In the genomic region with DNA sequence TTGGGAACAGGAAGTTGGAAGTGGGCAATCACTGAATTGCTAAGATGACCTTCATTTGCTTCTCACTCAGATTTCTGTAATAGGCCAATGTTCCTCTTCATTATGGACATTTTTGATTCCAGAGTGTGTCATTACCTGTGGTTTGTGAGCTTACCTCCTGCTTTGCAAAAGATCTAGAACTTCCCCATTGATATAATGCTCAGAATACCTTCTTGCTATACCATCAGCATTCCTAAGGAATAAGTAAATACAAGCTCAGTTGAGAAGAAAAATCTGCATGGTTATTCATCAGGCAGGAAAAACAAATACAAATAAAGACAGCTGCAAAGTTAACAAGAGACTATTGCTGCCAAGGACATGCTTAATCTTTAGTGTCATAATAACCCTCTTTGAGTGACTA, we compare ENCODE assay signal across 12 cellular contexts. TPM values are rescaled to one million over a fixed set of nuclear protein-coding genes. Genes with fewer than 3 reads are reported as not detected.
A peak's percentile ranks its signal among the peaks of the same experiment; 100 is the strongest.
DNase-seq lines count a peak whose midpoint lies in the region; ATAC-seq, FAIRE-seq and TF ChIP-seq lines count a peak whose summit lies in the region.
"Had no signal": no experiment of that assay in that cellular context is flagged by ENCODE, and none has a peak within 500 bp of the region (broad histone marks: within the 10 kb centered on the region; RNA-seq: fewer than 3 reads in every experiment).

No MANE protein-coding gene starts in this region.

- H3K9me3 Mint-ChIP-seq in activated CD8-positive, alpha-beta memory T cell treated with anti-CD3 and anti-CD28 coated beads, Interleukin-2, amount 10 ng/mL, durations not matched to agents 7 days and 5 days (ENCODE audit: low read depth): no peaks in the 10 kb centered on the region

- no peak overlapping the region for H3K4me3 Mint-ChIP-seq in activated CD8-positive, alpha-beta memory T cell treated with anti-CD3 and anti-CD28 coated beads, Interleukin-2, amount 10 ng/mL, durations not matched to agents 7 days and 5 days

- H3K4me3 ChIP-seq in bronchial epithelial cell (ENCODE audit: low read depth, low read length) (no peak overlapping the region), neutrophil (ENCODE audit: low read depth in 1 of 2, low read length in 1 of 2) (no peak overlapping the region)

- no peak for TF ChIP-seq CTCF in bronchial epithelial cell (IDR thresholded peaks at IDR 0.05; ENCODE audit: insufficient read depth, low read length, severe bottlenecking)
- no peak for TF ChIP-seq CTCF in neutrophil (IDR thresholded peaks at IDR 0.05)

- H3K27me3 ChIP-seq in bronchial epithelial cell (ENCODE audit: control insufficient read depth, insufficient read depth, low read length): no peaks in the 10 kb centered on the region
- H3K27me3 ChIP-seq in neutrophil: peaks cover 6% of the 10 kb centered on the region
- H3K27me3 ChIP-seq: tibial artery had no signal

- peaks cover 4% of the 10 kb centered on the region for H3K36me3 Mint-ChIP-seq in activated CD8-positive, alpha-beta memory T cell treated with anti-CD3 and anti-CD28 coated beads, Interleukin-2, amount 10 ng/mL, durations not matched to agents 7 days and 5 days

- peaks cover 22% of the 10 kb centered on the region in 2 experiments for H3K4me1 ChIP-seq in neutrophil (ENCODE audit: control insufficient read depth in 1 of 2, insufficient read depth in 1 of 2, low read depth in 1 of 2, low read length in 1 of 2)

- H3K27me3 Mint-ChIP-seq in activated CD8-positive, alpha-beta memory T cell treated with anti-CD3 and anti-CD28 coated beads, Interleukin-2, amount 10 ng/mL, durations not matched to agents 7 days and 5 days: no peaks in the 10 kb centered on the region

- ATAC-seq in activated CD8-positive, alpha-beta memory T cell treated with anti-CD3 and anti-CD28 coated beads, Interleukin-2, amount 10 ng/mL, durations not matched to agents 7 days and 5 days: no peak

- peak overlapping the region; percentile 20 for H3K27ac Mint-ChIP-seq in activated CD8-positive, alpha-beta memory T cell treated with anti-CD3 and anti-CD28 coated beads, Interleukin-2, amount 10 ng/mL, durations not matched to agents 7 days and 5 days

- no peaks in the 10 kb centered on the region for H3K9me3 ChIP-seq in neutrophil
- H3K9me3 ChIP-seq: tibial artery had no signal

- no peaks in the 10 kb centered on the region for H3K36me3 ChIP-seq in bronchial epithelial cell (ENCODE audit: control insufficient read depth, insufficient read depth, low read length)
- no peaks in the 10 kb centered on the region for H3K36me3 ChIP-seq in neutrophil

- no peak for FAIRE-seq in bronchial epithelial cell (lab: Jason Lieb, UNC)

- CTCF ChIA-PET in activated CD8-positive, alpha-beta memory T cell treated with anti-CD3 and anti-CD28 coated beads, Interleukin-2, amount 10 ng/mL, durations not matched to agents 7 days and 5 days (lab: Charles Lee): interaction anchor here (1.2 to 1.3 kb wide), 2 partner anchors 26 to 1636 kb away, joined by 3 read pairs; partner anchors contain the start of gene ZNF619

- H3K4me1 Mint-ChIP-seq in activated CD8-positive, alpha-beta memory T cell treated with anti-CD3 and anti-CD28 coated beads, Interleukin-2, amount 10 ng/mL, durations not matched to agents 7 days and 5 days: peaks cover 37% of the 10 kb centered on the region

- no peak for DNase-seq in activated CD8-positive, alpha-beta memory T cell treated with anti-CD3 and anti-CD28 coated beads, Interleukin-2, amount 10 ng/mL, durations not matched to agents 7 days and 5 days
- no peak for DNase-seq in activated CD8-positive, alpha-beta memory T cell treated with anti-CD3 and anti-CD28 coated beads for 24 hours
- DNase-seq in LHCN-M2 (ENCODE audit: low read depth) (peak; percentile 32), bronchial epithelial cell (ENCODE audit: low read depth) (peak; percentile 69), LoVo (ENCODE audit: low spot score) (no peak), SIG-M5 (lab: John Stamatoyannopoulos, UW) (no peak), NCI-H510A (lab: John Stamatoyannopoulos, UW) (no peak)
- DNase-seq: effector CD4-positive, alpha-beta T cell; NCI-H187; stimulated activated CD4-positive, alpha-beta T cell treated with anti-CD3 and anti-CD28 coated beads, Interleukin-4, amount 100 ng/mL, for 4 hours; tibial artery had no signal

- peak overlapping the region; percentile 89 for H3K27ac ChIP-seq in neutrophil

RNA-seq across cellular contexts. Expression of gene RPL14, which starts 5.6 kb away (rescaled TPM):
- 1,000 to 10,000 TPM; 1,755 to 2,066 TPM for total RNA-seq in activated CD8-positive, alpha-beta memory T cell treated with anti-CD3 and anti-CD28 coated beads, Interleukin-2, amount 10 ng/mL, durations not matched to agents 7 days and 5 days
- 295 and 312 TPM in 2 replicates for total RNA-seq in LHCN-M2 (2014; rRNA removed)
- polyA plus RNA-seq in LHCN-M2 (2012): 967 TPM
- total RNA-seq in bronchial epithelial cell: 532 and 659 TPM in 2 replicates

RNA-seq across cellular contexts. Expression of gene ZNF619, which starts 25.4 kb away (rescaled TPM):
- 10 to 100 TPM; 10.1 to 11.0 TPM for total RNA-seq in activated CD8-positive, alpha-beta memory T cell treated with anti-CD3 and anti-CD28 coated beads, Interleukin-2, amount 10 ng/mL, durations not matched to agents 7 days and 5 days
- total RNA-seq in LHCN-M2 (2014; rRNA removed): 3.5 and 4.2 TPM in 2 replicates
- 1.5 TPM for polyA plus RNA-seq in LHCN-M2 (2012)
- total RNA-seq in bronchial epithelial cell: 5.3 and 5.6 TPM in 2 replicates

RNA-seq across cellular contexts. Expression of gene ZNF620, which starts 54.3 kb away (rescaled TPM):
- total RNA-seq in activated CD8-positive, alpha-beta memory T cell treated with anti-CD3 and anti-CD28 coated beads, Interleukin-2, amount 10 ng/mL, durations not matched to agents 7 days and 5 days: 1 to 10 TPM; 5.7 to 8.3 TPM
- total RNA-seq in LHCN-M2 (2014; rRNA removed) (0.23 and 0.64 TPM in 2 replicates), bronchial epithelial cell (0.38 and 0.53 TPM in 2 replicates)
- 0.33 TPM for polyA plus RNA-seq in LHCN-M2 (2012)

Comparison
In these comparisons a context has a peak if more than half of its experiments do, and no peak if none do; other contexts are left out.
1. DNase-seq: peak in LHCN-M2 (single experiment) and bronchial epithelial cell (single experiment); none in activated CD8-positive, alpha-beta memory T cell treated with anti-CD3 and anti-CD28 coated beads, Interleukin-2, amount 10 ng/mL, durations not matched to agents 7 days and 5 days (single experiment), activated CD8-positive, alpha-beta memory T cell treated with anti-CD3 and anti-CD28 coated beads for 24 hours (single experiment), LoVo (single experiment), SIG-M5 (single experiment) and NCI-H510A (single experiment).